ENCODE assay signal across 2 cellular contexts in genomic region chr21:10021462-10021861, GRCh38.
DNase-seq lines count a peak whose midpoint lies in the region; ATAC-seq, FAIRE-seq and TF ChIP-seq lines count a peak whose summit lies in the region.
"Not testable (repeated sequence)": the region's sequence is repeated elsewhere in the genome, so short reads cannot be mapped to it uniquely, and the experiment has no call there.

No MANE protein-coding gene starts in this region.

- not testable (repeated sequence) for ATAC-seq in HepG2

- H4K20me1 ChIP-seq in HepG2 (ENCODE audit: insufficient read depth, low read length) = not testable (repeated sequence)

- WGBS in HepG2 (ENCODE audit: low lambda C conversion rate) = 5% methylated on average over 3 of the region's 3 CpGs

- intact Hi-C loops in HepG2 (cut with micrococcal nuclease; ENCODE audit: unreplicated experiment); posterior vena cava (cut with DNase I): not testable (repeated sequence)

- TF ChIP-seq CTCF in HepG2 (CRISPR knock-in tag; IDR thresholded peaks at IDR 0.05) = not testable (repeated sequence)

- not testable (repeated sequence) for TF ChIP-seq POLR2A in HepG2 (IDR thresholded peaks at IDR 0.05; ENCODE audit: insufficient read depth in 1 of 2, low read depth in 2 of 2, low read length in 2 of 2)

- not testable (repeated sequence) for DNase-seq in HepG2 (ENCODE audit: low spot score)
- peak; percentile 58 for DNase-seq in posterior vena cava (ENCODE audit: low spot score)

- in situ Hi-C loops in HepG2 (cut with HindIII; ENCODE audit: extremely low pct_ligation_motif_present, low pct_unique_long_range_greater_than_20kb) = not testable (repeated sequence)

- not testable (repeated sequence) for H2AFZ ChIP-seq in HepG2 (ENCODE audit: low read length)

- not testable (repeated sequence) for H3K4me1 ChIP-seq in HepG2 (ENCODE audit: insufficient read depth, low read length)

- H3K36me3 ChIP-seq in HepG2 (replicated peaks in 1 of 2; ENCODE audit: control insufficient read depth in 1 of 2, insufficient read depth in 2 of 2, low read length in 2 of 2) = not testable (repeated sequence)

- H3K9ac ChIP-seq in HepG2 (ENCODE audit: insufficient read depth, low read depth, low read length) = not testable (repeated sequence)

- peaks cover 79% of the 10 kb centered on the region for H3K9me3 ChIP-seq in HepG2 (ENCODE audit: low read length)

- CTCF ChIA-PET in HepG2 (lab: Yijun Ruan, JAX; ENCODE audit: low intra/inter-chr PET ratio, low total read pairs) = not testable (repeated sequence)

- H3K4me2 ChIP-seq in HepG2 (ENCODE audit: low read depth, low read length) = not testable (repeated sequence)

- not testable (repeated sequence) for TF ChIP-seq EP300 in HepG2 (IDR thresholded peaks at IDR 0.05; ENCODE audit: low read depth in 2 of 2, low read length in 2 of 2); HepG2 (CRISPR knock-in tag; IDR thresholded peaks at IDR 0.05; ENCODE audit: borderline replicate concordance)

- not testable (repeated sequence) for H3K4me3 ChIP-seq in HepG2 (replicated peaks in 1 of 3; ENCODE audit: insufficient read depth in 1 of 3, low read depth in 2 of 3, low read length in 3 of 3)

- not testable (repeated sequence) for BruUV-seq in HepG2 (replicated peaks; lab: Mats Ljungman, UMichigan)

- not testable (repeated sequence) for H3K27ac ChIP-seq in HepG2 (ENCODE audit: extremely low read length, insufficient read depth, low read length)

- not testable (repeated sequence) for FAIRE-seq in HepG2 (lab: Jason Lieb, UNC)

- POLR2A ChIA-PET in HepG2 (lab: Yijun Ruan, JAX) = not testable (repeated sequence)

- not testable (repeated sequence) for H3K27me3 ChIP-seq in HepG2 (ENCODE audit: control insufficient read depth in 1 of 2, insufficient read depth in 2 of 2, low read length in 2 of 2)

- H3K79me2 ChIP-seq in HepG2 (ENCODE audit: insufficient read depth, low read length) = not testable (repeated sequence)

- not testable (repeated sequence) for TF ChIP-seq RAD21 in HepG2 (CRISPR knock-in tag; IDR thresholded peaks at IDR 0.05)

TF ChIP-seq in HepG2, 621 proteins besides CTCF, POLR2A, EP300 and RAD21:
- peak; percentile 73; the same call in 1 of the 2 replicates for TF ChIP-seq SOX6 (IDR thresholded peaks at IDR 0.05)
- not testable (repeated sequence) for TF ChIP-seq SOX6 (CRISPR knock-in tag; IDR thresholded peaks at IDR 0.05)
